In genomic region chr11:15662285-15662684, GRCh38 we compare ENCODE assay signal across 19 cellular contexts.
"Had no signal": no experiment of that assay in that cellular context is flagged by ENCODE, and none has a peak within 500 bp of the region (broad histone marks: within the 10 kb centered on the region; RNA-seq: fewer than 3 reads in every experiment).

No MANE protein-coding gene starts in this region.

- H3K36me3 ChIP-seq: brain microvascular endothelial cell had no signal

- ATAC-seq: activated CD4-positive, alpha-beta T cell treated with anti-CD3 and anti-CD28 coated beads for 36 hours; activated T-helper 17 cell treated with anti-CD3 and anti-CD28 coated beads, Interleukin-2, amount 50 U/mL, for 72 hours had no signal

- H3K27ac ChIP-seq: brain microvascular endothelial cell, SK-N-MC had no signal

- DNase-seq: activated CD4-positive, alpha-beta memory T cell treated with anti-CD3 and anti-CD28 coated beads, Interleukin-2, amount 10 ng/mL, durations not matched to agents 7 days and 5 days; activated CD4-positive, alpha-beta T cell treated with anti-CD3 and anti-CD28 coated beads for 36 hours; activated CD4-positive, alpha-beta T cell treated with anti-CD3 and anti-CD28 coated beads, Interleukin-2, amount 50 U/mL, for 1 hour; activated CD4-positive, CD25-positive, alpha-beta regulatory T cell; activated gamma-delta T cell treated with Interleukin-2 at 50 U/mL for 16 hours; activated naive CD4-positive, alpha-beta T cell treated with anti-CD3 and anti-CD28 coated beads, Interleukin-2, amount 10 ng/mL, durations not matched to agents 7 days and 5 days; activated naive CD8-positive, alpha-beta T cell treated with anti-CD3 and anti-CD28 coated beads for 36 hours; activated T-cell treated with anti-CD3 and anti-CD28 coated beads for 4 hours; activated T-cell treated with anti-CD3 and anti-CD28 coated beads, Interleukin-2, amount 50 U/mL, for 48 hours; brain microvascular endothelial cell; MM.1S; NCI-H1105; NCI-H1436; NCI-H1694 treated with DMSO at 0.1 percent for 48 hours; NCI-H2029 treated with DMSO at 0.1 percent for 48 hours; NCI-H510A treated with DMSO at 0.1 percent for 48 hours; T-helper 1 cell had no signal

- H3K27me3 ChIP-seq: brain microvascular endothelial cell had no signal

- H3K4me3 ChIP-seq: SK-N-MC had no signal
